In genomic region chr16:23826528-23827244, GRCh38 we compare ENCODE assay signal across 9 cellular contexts. TPM values are rescaled to one million over a fixed set of nuclear protein-coding genes. Genes with fewer than 3 reads are reported as not detected.
DNase-seq lines count a peak whose midpoint lies in the region; ATAC-seq and TF ChIP-seq lines count a peak whose summit lies in the region.
"Had no signal": no experiment of that assay in that cellular context is flagged by ENCODE, and none has a peak within 500 bp of the region (broad histone marks: within the 10 kb centered on the region; RNA-seq: fewer than 3 reads in every experiment).

No MANE protein-coding gene starts in this region.

- peaks cover 3 to 18% (median 13%) of the 10 kb centered on the region in 7 donors for H3K9me3 Mint-ChIP-seq in naive B cell
- H3K9me3 Mint-ChIP-seq in osteocyte (ENCODE audit: unreplicated experiment), result peaks cover 14% of the 10 kb centered on the region

- DNase-seq in SK-N-MC (ENCODE audit: low read depth, low spot score) (no peak), naive B cell (peak; percentile 71), osteocyte (ENCODE audit: extremely low spot score, unreplicated experiment) (no peak), BE2C (no peak), cerebellum (ENCODE audit: low spot score) (no peak), foreskin keratinocyte (no peak)

- H3K4me1 Mint-ChIP-seq in naive B cell (peaks cover 24 to 28% (median 25%) of the 10 kb centered on the region in 3 donors), osteocyte (ENCODE audit: unreplicated experiment) (no peaks in the 10 kb centered on the region)

- ATAC-seq in GM18867 (IDR thresholded peaks at IDR 0.05; ENCODE audit: unreplicated experiment), result peak; percentile 72
- ATAC-seq in HG02870 (IDR thresholded peaks at IDR 0.05; ENCODE audit: unreplicated experiment), result peak; percentile 77
- peak; percentile 99 for ATAC-seq in naive B cell (ENCODE audit: low read depth in 2 of 2)
- ATAC-seq in foreskin keratinocyte, result no peak

- H3K27ac ChIP-seq in SK-N-MC (peak overlapping the region; percentile 43; the same call in 1 of the 2 replicates), foreskin keratinocyte (no peak overlapping the region)
- H3K27ac ChIP-seq: epithelial cell of prostate had no signal

- no peaks in the 10 kb centered on the region for H3K36me3 ChIP-seq in SK-N-MC (ENCODE audit: insufficient read depth, low read length)
- no peaks in the 10 kb centered on the region for H3K36me3 ChIP-seq in BE2C

- H3K9ac ChIP-seq in SK-N-MC (ENCODE audit: insufficient read length), result no peak overlapping the region

- H3K27me3 Mint-ChIP-seq in naive B cell, result no peaks in the 10 kb centered on the region
- H3K27me3 Mint-ChIP-seq in osteocyte (ENCODE audit: unreplicated experiment), result no peaks in the 10 kb centered on the region

- H3K4me3 ChIP-seq in SK-N-MC (no peak overlapping the region), BE2C (ENCODE audit: low read depth, low read length) (no peak overlapping the region)

- no peak for TF ChIP-seq CTCF in osteocyte (IDR thresholded peaks at IDR 0.05)
- TF ChIP-seq CTCF in BE2C (IDR thresholded peaks at IDR 0.05; ENCODE audit: low read depth, low read length), result no peak
- no peak for TF ChIP-seq CTCF in foreskin keratinocyte (conservative IDR thresholded peaks at IDR 0.05)

- H3K27me3 ChIP-seq in BE2C, result no peaks in the 10 kb centered on the region
- H3K27me3 ChIP-seq in foreskin keratinocyte, result no peaks in the 10 kb centered on the region

- H3K4me3 Mint-ChIP-seq in naive B cell (peak overlapping the region; percentile 5 to 75 (median 58)), osteocyte (ENCODE audit: unreplicated experiment) (no peak overlapping the region)

- H3K27ac Mint-ChIP-seq in naive B cell (peak overlapping the region; percentile 10 to 92 (median 50)), osteocyte (ENCODE audit: unreplicated experiment) (no peak overlapping the region)

- H3K9me3 ChIP-seq in SK-N-MC (ENCODE audit: low read depth, low read length), result no peaks in the 10 kb centered on the region
- no peaks in the 10 kb centered on the region for H3K9me3 ChIP-seq in BE2C

- H3K36me3 Mint-ChIP-seq in naive B cell (no peaks in the 10 kb centered on the region), osteocyte (ENCODE audit: unreplicated experiment) (no peaks in the 10 kb centered on the region)

- no peaks in the 10 kb centered on the region for H3K4me1 ChIP-seq in BE2C
- no peaks in the 10 kb centered on the region for H3K4me1 ChIP-seq in foreskin keratinocyte

RNA-seq across cellular contexts. Expression of gene PRKCB, which starts 9.1 kb away (rescaled TPM):
- polyA plus RNA-seq in naive B cell (ENCODE audit: low read depth in 6 of 6) (100 to 1,000 TPM; 213 to 344 (median 285) TPM), foreskin keratinocyte (0.01 TPM in 1 of 2 replicates, not detected in the other)
- total RNA-seq in osteocyte (not detected in 2 replicates), cerebellum (109 TPM), foreskin keratinocyte (0.20 TPM in 1 of 2 replicates, not detected in the other)
- not detected for polyA plus RNA-seq in BE2C (2012; ENCODE audit: insufficient read depth, insufficient read length, low read depth)

Comparison
In these comparisons a context has a peak if more than half of its experiments do, and no peak if none do; other contexts are left out.
1. RNA of gene PRKCB, which starts 9.1 kb away (total RNA-seq): 109 TPM in cerebellum (single experiment); 0.20 TPM in foreskin keratinocyte and not detected in osteocyte; every median in the first group is over 10 times any median in the second.